ENCODE assay signal across 1 cellular context in genomic region chr18:58288922-58289797, GRCh38.
TF ChIP-seq lines count a peak whose summit lies in the region.

No MANE protein-coding gene starts in this region.

TF ChIP-seq in HEK293, 187 proteins besides CTCF, POLR2A, EP300 and RAD21 (continued from another document):
- TF ChIP-seq PRDM10 (tag by site-specific recombination; IDR thresholded peaks at IDR 0.05) (peak; percentile 37; the same call in 1 of the 2 replicates), ZNF398 (tag by site-specific recombination; IDR thresholded peaks at IDR 0.05) (0 out of 2 replicates have a peak, but pooled peaks have one; percentile 9), ZNF548 (tag by site-specific recombination; IDR thresholded peaks at IDR 0.05) (no peak), ZBTB20 (tag by site-specific recombination; IDR thresholded peaks at IDR 0.05) (peak; percentile 63), ZNF10 (tag by site-specific recombination; IDR thresholded peaks at IDR 0.05) (peak; percentile 69; the same call in 1 of the 2 replicates), ZSCAN5A (tag by site-specific recombination; IDR thresholded peaks at IDR 0.05) (no peak), GLIS1 (tag by site-specific recombination; IDR thresholded peaks at IDR 0.05) (no peak), ZBTB17 (tag by site-specific recombination; IDR thresholded peaks at IDR 0.05) (no peak), ZNF792 (tag by site-specific recombination; IDR thresholded peaks at IDR 0.05) (no peak; the same call in 1 of the 2 replicates), PRDM6 (tag by site-specific recombination; IDR thresholded peaks at IDR 0.05) (peak; percentile 37; the same call in 1 of the 2 replicates), ZBTB44 (tag by site-specific recombination; IDR thresholded peaks at IDR 0.05) (peak; percentile 79), ZNF621 (tag by site-specific recombination; IDR thresholded peaks at IDR 0.05) (no peak), ZFHX2 (tag by site-specific recombination; conservative IDR thresholded peaks at IDR 0.05) (peak; percentile 63), ZNF394 (tag by site-specific recombination; IDR thresholded peaks at IDR 0.05; ENCODE audit: borderline replicate concordance) (peak; percentile 74; the same call in 1 of the 2 replicates), ZNF248 (tag by site-specific recombination; IDR thresholded peaks at IDR 0.05) (no peak), ZNF488 (tag by site-specific recombination; IDR thresholded peaks at IDR 0.05) (no peak), ZNF280C (tag by site-specific recombination; IDR thresholded peaks at IDR 0.05) (no peak), ZFP3 (tag by site-specific recombination; IDR thresholded peaks at IDR 0.05; ENCODE audit: low read depth) (no peak), EGR2 (tag by site-specific recombination; IDR thresholded peaks at IDR 0.05; ENCODE audit: low read depth) (peak; percentile 58), ZNF138 (tag by site-specific recombination; IDR thresholded peaks at IDR 0.05; ENCODE audit: borderline replicate concordance) (no peak), ZNF292 (tag by site-specific recombination; IDR thresholded peaks at IDR 0.05; ENCODE audit: borderline replicate concordance, low read depth) (no peak), SP7 (tag by site-specific recombination; IDR thresholded peaks at IDR 0.05) (peak; percentile 55; the same call in 1 of the 2 replicates), ZNF626 (tag by site-specific recombination; IDR thresholded peaks at IDR 0.05) (no peak), TSHZ1 (tag by site-specific recombination; IDR thresholded peaks at IDR 0.05; ENCODE audit: borderline replicate concordance) (no peak), OSR2 (tag by site-specific recombination; IDR thresholded peaks at IDR 0.05) (peak; percentile 96), GFI1B (tag by site-specific recombination; IDR thresholded peaks at IDR 0.05) (no peak), ZNF623 (tag by site-specific recombination; IDR thresholded peaks at IDR 0.05) (no peak), OVOL3 (tag by site-specific recombination; IDR thresholded peaks at IDR 0.05) (no peak)
